In genomic region chr3:30551927-30552326, GRCh38 we compare ENCODE assay signal across 1 cellular context.
TF ChIP-seq lines count a peak whose summit lies in the region.

No MANE protein-coding gene starts in this region.

TF ChIP-seq in H1, 55 proteins besides CTCF, POLR2A, EP300 and RAD21:
- TF ChIP-seq SIX5 (IDR thresholded peaks at IDR 0.05; ENCODE audit: low read depth, low read length) = no peak
- TF ChIP-seq POU5F1 (IDR thresholded peaks at IDR 0.05; ENCODE audit: low read depth, low read length) = peak; percentile 35; the same call in 1 of the 2 replicates
